In genomic region chr2:98280376-98281102, GRCh38 we compare ENCODE assay signal across 10 cellular contexts.
DNase-seq lines count a peak whose midpoint lies in the region; ATAC-seq, FAIRE-seq and TF ChIP-seq lines count a peak whose summit lies in the region.
"Had no signal": no experiment of that assay in that cellular context is flagged by ENCODE, and none has a peak within 500 bp of the region (broad histone marks: within the 10 kb centered on the region; RNA-seq: fewer than 3 reads in every experiment).

No MANE protein-coding gene starts in this region.

- H3K36me3 Mint-ChIP-seq in T-cell = no peaks in the 10 kb centered on the region

- H3K4me1 Mint-ChIP-seq in T-cell = no peaks in the 10 kb centered on the region
- H3K4me1 Mint-ChIP-seq: activated CD4-positive, alpha-beta memory T cell treated with anti-CD3 and anti-CD28 coated beads, Interleukin-2, amount 10 ng/mL, durations not matched to agents 7 days and 5 days had no signal

- peaks cover 22 to 37% of the 10 kb centered on the region in 2 donors for H3K27me3 Mint-ChIP-seq in T-cell

- SMC1A ChIA-PET in GM12878 (lab: Charles Lee; ENCODE audit: uncharacterized antibody, unreplicated experiment) = interaction anchor here (0.7 to 2.8 kb wide), 6 partner anchors 10 to 474 kb away, joined by 3 to 12 read pairs (median 5); no protein-coding TSS in a partner anchor

- TF ChIP-seq CTCF in GM12878 (IDR thresholded peaks at IDR 0.05 in 2 of 3, conservative IDR thresholded peaks at IDR 0.05 in 1 of 3; ENCODE audit: control insufficient read depth in 2 of 3, extremely low read depth in 1 of 3, insufficient read depth in 1 of 3, low read depth in 3 of 3, low read length in 3 of 3) (no peak), upper lobe of left lung (IDR thresholded peaks at IDR 0.05) (no peak)

- BruUV-seq in GM12878 (replicated peaks; lab: Mats Ljungman, UMichigan) = no TSS peak

- no peak overlapping the region for H3K9ac ChIP-seq in GM12878 (ENCODE audit: control insufficient read depth, insufficient read depth, low read length)

- no peak for TF ChIP-seq RAD21 in GM12878 (IDR thresholded peaks at IDR 0.05; ENCODE audit: insufficient read depth, low read depth, low read length)

- CTCF ChIA-PET in GM12878 (lab: Yijun Ruan, JAX) (interaction anchor here (0.6 to 2.6 kb wide), 2 partner anchors 11 to 25 kb away, joined by 3 to 11 read pairs; no protein-coding TSS in a partner anchor), T-cell (lab: Charles Lee) (no interaction called here)

- no peaks in the 10 kb centered on the region for H3K79me2 ChIP-seq in GM12878 (ENCODE audit: control insufficient read depth, insufficient read depth, low read length)

- TF ChIP-seq POLR2A in GM12878 (IDR thresholded peaks at IDR 0.05; ENCODE audit: low read depth, low read length) (no peak), upper lobe of left lung (IDR thresholded peaks at IDR 0.05) (no peak)

- DNase-seq in GM12878 (ENCODE audit: low read depth, low spot score) (no peak), left kidney (ENCODE audit: low read depth, low spot score) (peak; percentile 87), upper lobe of left lung (peak; percentile 34 to 36), T-cell (no peak), dedifferentiated amniotic fluid mesenchymal stem cell (ENCODE audit: extremely low spot score) (no peak)
- DNase-seq: activated CD4-positive, alpha-beta memory T cell treated with anti-CD3 and anti-CD28 coated beads, Interleukin-2, amount 10 ng/mL, durations not matched to agents 7 days and 5 days; NCI-H1436 treated with DMSO at 0.1 percent for 48 hours; spleen had no signal

- intact Hi-C loops in GM12878 (cut with micrococcal nuclease; ENCODE audit: unreplicated experiment) = no loop called here

- H3K27me3 ChIP-seq in GM12878 (replicated peaks in 1 of 2; ENCODE audit: control insufficient read depth in 2 of 2, insufficient read depth in 2 of 2, low read length in 1 of 2) (no peaks in the 10 kb centered on the region), upper lobe of left lung (no peaks in the 10 kb centered on the region)

- no peaks in the 10 kb centered on the region; the same call in 2 of the 3 replicates for H3K9me3 ChIP-seq in GM12878 (replicated peaks; ENCODE audit: control insufficient read depth, insufficient read depth, low read length)
- no peaks in the 10 kb centered on the region for H3K9me3 ChIP-seq in upper lobe of left lung

- FAIRE-seq in GM12878 (lab: Jason Lieb, UNC) = no peak

- ATAC-seq in GM21619 (IDR thresholded peaks at IDR 0.05; ENCODE audit: unreplicated experiment) (peak; percentile 69), GM12878 (peak; percentile 70), upper lobe of left lung (ENCODE audit: low FRiP score in 2 of 2) (peak; percentile 40 to 47), T-cell (replicated peaks in 1 of 4) (no peak), HG02870 (IDR thresholded peaks at IDR 0.05; ENCODE audit: unreplicated experiment) (no peak)

- no peak overlapping the region for H3K4me3 ChIP-seq in GM12878
- no peak overlapping the region for H3K4me3 ChIP-seq in upper lobe of left lung
- H3K4me3 ChIP-seq: spleen had no signal

- H3K36me3 ChIP-seq in GM12878 (ENCODE audit: control insufficient read depth in 2 of 2, insufficient read depth in 2 of 2, low read length in 1 of 2) (no peaks in the 10 kb centered on the region), upper lobe of left lung (no peaks in the 10 kb centered on the region)
- H3K36me3 ChIP-seq: spleen had no signal

- H4K20me1 ChIP-seq in GM12878 (ENCODE audit: control insufficient read depth, insufficient read depth) = no peaks in the 10 kb centered on the region

- no peak overlapping the region for H2AFZ ChIP-seq in GM12878 (ENCODE audit: control insufficient read depth, low read depth, low read length)

- WGBS in GM12878 (ENCODE audit: insufficient coverage, insufficient replicate concordance, low lambda C conversion rate, missing lambda C conversion rate) = 59% methylated on average over 18 of the region's 18 CpGs
- WGBS in upper lobe of left lung, 2 donors = 33 to 36% methylated on average over 12 to 18 of the region's 18 CpGs

- in situ Hi-C loops in GM12878 (cut with MboI) = no loop called here

- H3K4me3 Mint-ChIP-seq in T-cell = no peak overlapping the region
- H3K4me3 Mint-ChIP-seq: activated CD4-positive, alpha-beta memory T cell treated with anti-CD3 and anti-CD28 coated beads, Interleukin-2, amount 10 ng/mL, durations not matched to agents 7 days and 5 days had no signal

- no peak overlapping the region for H3K27ac ChIP-seq in GM12878 (ENCODE audit: control insufficient read depth, insufficient read depth)
- no peak overlapping the region for H3K27ac ChIP-seq in upper lobe of left lung
- H3K27ac ChIP-seq: spleen had no signal

- RAD21 ChIA-PET in GM12878 (lab: Charles Lee; ENCODE audit: unreplicated experiment) = interaction anchor here (0.6 kb wide), 1 partner anchor 208 kb away, joined by 3 read pairs; no protein-coding TSS in a partner anchor

- TF ChIP-seq EP300 in GM12878 (IDR thresholded peaks at IDR 0.05; ENCODE audit: borderline replicate concordance in 1 of 2, control insufficient read depth in 1 of 2, low read depth in 2 of 2, low read length in 2 of 2) (no peak; a peak in 1 of 4 replicates), upper lobe of left lung (IDR thresholded peaks at IDR 0.05) (no peak)

- H3K4me1 ChIP-seq in GM12878 (ENCODE audit: control insufficient read depth, insufficient read depth, low read length) (no peaks in the 10 kb centered on the region), upper lobe of left lung (no peaks in the 10 kb centered on the region)
- H3K4me1 ChIP-seq: spleen had no signal

- POLR2A ChIA-PET in GM12878 (lab: Charles Lee) = no interaction called here
- POLR2A ChIA-PET in T-cell (lab: Charles Lee) = no interaction called here

- no peak overlapping the region for H3K27ac Mint-ChIP-seq in T-cell
- H3K27ac Mint-ChIP-seq: activated CD4-positive, alpha-beta memory T cell treated with anti-CD3 and anti-CD28 coated beads, Interleukin-2, amount 10 ng/mL, durations not matched to agents 7 days and 5 days had no signal

- H3K4me2 ChIP-seq in GM12878 (ENCODE audit: control insufficient read depth, insufficient read depth) = no peak overlapping the region

- H3K9me3 Mint-ChIP-seq in T-cell = no peaks in the 10 kb centered on the region
- H3K9me3 Mint-ChIP-seq: activated CD4-positive, alpha-beta memory T cell treated with anti-CD3 and anti-CD28 coated beads, Interleukin-2, amount 10 ng/mL, durations not matched to agents 7 days and 5 days had no signal

TF ChIP-seq in GM12878, 131 proteins besides CTCF, POLR2A, EP300 and RAD21 (continues in another document):
- TF ChIP-seq RELB (IDR thresholded peaks at IDR 0.05; ENCODE audit: low read depth) = peak; percentile 85
- no peak for TF ChIP-seq NFXL1 (IDR thresholded peaks at IDR 0.05; ENCODE audit: borderline replicate concordance)
- TF ChIP-seq MTA2 (IDR thresholded peaks at IDR 0.05; ENCODE audit: low read depth) = peak; percentile 65
- TF ChIP-seq NBN (IDR thresholded peaks at IDR 0.05) = peak; percentile 68; the same call in 1 of the 2 replicates
- TF ChIP-seq IKZF2 (IDR thresholded peaks at IDR 0.05) = peak; percentile 93 to 95
- TF ChIP-seq MYB (IDR thresholded peaks at IDR 0.05; ENCODE audit: borderline replicate concordance, low read depth, low read length) = no peak
- peak; percentile 60 for TF ChIP-seq MEF2B (IDR thresholded peaks at IDR 0.05; ENCODE audit: partially characterized antibody, poor library complexity, severe bottlenecking)
- peak; percentile 63 for TF ChIP-seq DPF2 (IDR thresholded peaks at IDR 0.05)
- TF ChIP-seq POU2F2 (IDR thresholded peaks at IDR 0.05; ENCODE audit: borderline replicate concordance, low read depth, low read length) = no peak
- TF ChIP-seq NR2F1 (conservative IDR thresholded peaks at IDR 0.05) = peak; percentile 75
- TF ChIP-seq WRNIP1 (IDR thresholded peaks at IDR 0.05; ENCODE audit: borderline replicate concordance, low read depth, low read length) = 0 out of 2 replicates have a peak, but pooled peaks have one; percentile 44
- TF ChIP-seq ZBTB4 (CRISPR knock-in tag; IDR thresholded peaks at IDR 0.05) = no peak
- TF ChIP-seq GATAD2B (conservative IDR thresholded peaks at IDR 0.05; ENCODE audit: low read depth) = 0 out of 2 replicates have a peak, but pooled peaks have one; percentile 40
- peak; percentile 30; the same call in 1 of the 2 replicates for TF ChIP-seq ATF7 (IDR thresholded peaks at IDR 0.05; ENCODE audit: low read depth)

Comparison
In these comparisons a context has a peak if more than half of its experiments do, and no peak if none do; other contexts are left out.
1. ATAC-seq: peak in GM21619 (single experiment), GM12878 (single experiment) and upper lobe of left lung (2 of 2); none in T-cell (0 of 4) and HG02870 (single experiment).
2. DNase-seq: peak in left kidney (single experiment) and upper lobe of left lung (2 of 2); none in GM12878 (single experiment), T-cell (0 of 34) and dedifferentiated amniotic fluid mesenchymal stem cell (single experiment).